8 cellular contexts compared by ENCODE assay signal in genomic region chr15:69462493-69463181, GRCh38. TPM values are rescaled to one million over a fixed set of nuclear protein-coding genes. Genes with fewer than 3 reads are reported as not detected.
DNase-seq lines count a peak whose midpoint lies in the region; ATAC-seq and TF ChIP-seq lines count a peak whose summit lies in the region.

No MANE protein-coding gene starts in this region.

- peak; percentile 89 for ATAC-seq in GM21529 (IDR thresholded peaks at IDR 0.05; ENCODE audit: unreplicated experiment)

- TF ChIP-seq POLR2A in erythroblast (IDR thresholded peaks at IDR 0.05; ENCODE audit: low read length) = peak; percentile 87

- peak overlapping the region; percentile 60 for H3K4me3 ChIP-seq in Jurkat, Clone E6-1 (ENCODE audit: low read length)

- peak; percentile 57 for DNase-seq in DMS153 treated with DMSO at 0.1 percent for 48 hours (lab: John Stamatoyannopoulos, UW; ENCODE audit: unreplicated experiment)
- DNase-seq in Jurkat, Clone E6-1 (ENCODE audit: low read depth, low spot score) = peak; percentile 93
- peak; percentile 60 for DNase-seq in OCI-M2 (lab: John Stamatoyannopoulos, UW; ENCODE audit: unreplicated experiment)
- DNase-seq in activated T-cell treated with anti-CD3 and anti-CD28 coated beads, Interleukin-2, amount 50 U/mL, for 1 hour = peak; percentile 92
- peak; percentile 97 for DNase-seq in erythroblast (lab: John Stamatoyannopoulos, UW)
- peak; percentile 98 for DNase-seq in mucosa of gallbladder (ENCODE audit: low spot score)
- DNase-seq in stimulated activated CD8-positive, alpha-beta memory T cell treated with anti-CD3 and anti-CD28 coated beads, Interleukin-4, amount 100 ng/mL, for 24 hours (ENCODE audit: low read depth) = peak; percentile 88

RNA-seq across cellular contexts. Expression of gene RPLP1, which starts 10.0 kb away (rescaled TPM):
- 3,769 TPM for polyA plus RNA-seq in Jurkat, Clone E6-1 (2012; ENCODE audit: insufficient read depth, insufficient read length)
- total RNA-seq in mucosa of gallbladder = 1,562 TPM

RNA-seq across cellular contexts. Expression of gene KIF23, which starts 48.5 kb away (rescaled TPM):
- polyA plus RNA-seq in Jurkat, Clone E6-1 (2012; ENCODE audit: insufficient read depth, insufficient read length) = 65.6 TPM
- 3.9 TPM for total RNA-seq in mucosa of gallbladder

Comparison
In these comparisons a context has a peak if more than half of its experiments do, and no peak if none do; other contexts are left out.
1. Peak in every context shown above with its lines: DNase-seq, ATAC-seq and H3K4me3 ChIP-seq.